1 cellular context compared by ENCODE assay signal in the genomic region with DNA sequence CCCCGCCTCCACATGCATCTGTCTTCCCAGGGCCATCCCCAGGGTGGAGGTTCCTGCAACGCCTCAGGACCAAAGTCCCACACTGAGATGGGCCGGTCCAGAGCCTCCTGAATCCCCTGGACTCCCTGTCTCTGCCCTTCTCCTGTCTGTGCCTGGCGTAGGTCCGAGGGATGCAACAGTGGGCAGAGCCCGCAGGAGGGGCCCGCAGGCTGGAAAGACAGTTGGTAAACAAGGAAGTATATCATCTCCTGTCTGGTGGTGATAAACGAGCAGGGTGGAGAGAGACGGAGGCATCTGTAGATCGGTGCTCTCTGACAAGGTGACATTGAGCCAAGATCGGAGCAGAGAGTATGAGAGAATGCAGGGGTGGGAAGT.
TF ChIP-seq lines count a peak whose summit lies in the region.

No MANE protein-coding gene starts in this region.

TF ChIP-seq in K562, 482 proteins besides CTCF, POLR2A, EP300 and RAD21:
- TF ChIP-seq, protein P1, sequence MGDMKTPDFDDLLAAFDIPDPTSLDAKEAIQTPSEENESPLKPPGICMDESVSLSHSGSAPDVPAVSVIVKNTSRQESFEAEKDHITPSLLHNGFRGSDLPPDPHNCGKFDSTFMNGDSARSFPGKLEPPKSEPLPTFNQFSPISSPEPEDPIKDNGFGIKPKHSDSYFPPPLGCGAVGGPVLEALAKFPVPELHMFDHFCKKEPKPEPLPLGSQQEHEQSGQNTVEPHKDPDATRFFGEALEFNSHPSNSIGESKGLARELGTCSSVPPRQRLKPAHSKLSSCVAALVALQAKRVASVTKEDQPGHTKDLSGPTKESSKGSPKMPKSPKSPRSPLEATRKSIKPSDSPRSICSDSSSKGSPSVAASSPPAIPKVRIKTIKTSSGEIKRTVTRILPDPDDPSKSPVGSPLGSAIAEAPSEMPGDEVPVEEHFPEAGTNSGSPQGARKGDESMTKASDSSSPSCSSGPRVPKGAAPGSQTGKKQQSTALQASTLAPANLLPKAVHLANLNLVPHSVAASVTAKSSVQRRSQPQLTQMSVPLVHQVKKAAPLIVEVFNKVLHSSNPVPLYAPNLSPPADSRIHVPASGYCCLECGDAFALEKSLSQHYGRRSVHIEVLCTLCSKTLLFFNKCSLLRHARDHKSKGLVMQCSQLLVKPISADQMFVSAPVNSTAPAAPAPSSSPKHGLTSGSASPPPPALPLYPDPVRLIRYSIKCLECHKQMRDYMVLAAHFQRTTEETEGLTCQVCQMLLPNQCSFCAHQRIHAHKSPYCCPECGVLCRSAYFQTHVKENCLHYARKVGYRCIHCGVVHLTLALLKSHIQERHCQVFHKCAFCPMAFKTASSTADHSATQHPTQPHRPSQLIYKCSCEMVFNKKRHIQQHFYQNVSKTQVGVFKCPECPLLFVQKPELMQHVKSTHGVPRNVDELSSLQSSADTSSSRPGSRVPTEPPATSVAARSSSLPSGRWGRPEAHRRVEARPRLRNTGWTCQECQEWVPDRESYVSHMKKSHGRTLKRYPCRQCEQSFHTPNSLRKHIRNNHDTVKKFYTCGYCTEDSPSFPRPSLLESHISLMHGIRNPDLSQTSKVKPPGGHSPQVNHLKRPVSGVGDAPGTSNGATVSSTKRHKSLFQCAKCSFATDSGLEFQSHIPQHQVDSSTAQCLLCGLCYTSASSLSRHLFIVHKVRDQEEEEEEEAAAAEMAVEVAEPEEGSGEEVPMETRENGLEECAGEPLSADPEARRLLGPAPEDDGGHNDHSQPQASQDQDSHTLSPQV (IDR thresholded peaks at IDR 0.05), result no peak
- TF ChIP-seq PURB (CRISPR knock-in tag; IDR thresholded peaks at IDR 0.05; ENCODE audit: low read depth) (no peak), MEIS2 (IDR thresholded peaks at IDR 0.05; ENCODE audit: partially characterized antibody) (peak; percentile 67), ESRRA (IDR thresholded peaks at IDR 0.05; ENCODE audit: borderline replicate concordance, low read depth) (peak; percentile 41; the same call in 1 of the 2 replicates)
TF ChIP-seq in K562: peak in this region for 2.
